ENCODE assay signal across 1 cellular context in the genomic region with DNA sequence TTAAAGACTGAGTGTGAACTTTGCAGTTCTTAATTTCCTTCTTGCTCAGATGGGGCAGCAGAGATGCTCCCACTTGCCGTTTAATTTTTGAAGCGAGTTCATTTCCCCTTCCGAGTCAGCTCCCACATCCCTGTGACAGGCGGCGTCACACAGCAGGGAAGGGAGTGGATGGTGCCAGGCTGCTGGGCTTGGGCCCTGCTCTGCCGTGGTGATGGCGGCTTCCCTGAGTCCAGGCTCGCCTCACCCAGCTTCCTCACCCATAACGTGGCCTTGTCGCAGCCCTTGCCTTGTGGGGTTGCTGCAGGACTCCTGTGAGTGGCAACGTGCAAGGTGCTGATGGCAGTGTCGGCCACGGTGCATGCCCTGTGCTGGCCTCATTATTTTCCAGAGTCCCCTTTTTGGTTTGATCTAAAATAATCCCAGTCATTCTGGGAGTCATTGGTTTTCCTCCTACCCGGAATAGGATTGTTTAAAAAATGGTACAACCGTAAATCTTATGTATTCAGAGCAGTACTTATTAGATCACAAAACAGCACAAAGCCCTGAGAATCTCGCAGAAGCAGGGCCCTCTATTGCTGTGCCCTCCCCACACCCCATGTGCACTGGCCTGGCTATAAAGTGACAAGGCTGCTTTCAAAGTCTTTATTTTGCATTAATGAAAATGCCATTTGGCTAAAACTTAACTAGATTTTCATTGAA.
TF ChIP-seq lines count a peak whose summit lies in the region.

No MANE protein-coding gene starts in this region.

TF ChIP-seq in WTC11, 78 proteins besides CTCF, POLR2A, EP300 and RAD21 (continued from another document):
- TF ChIP-seq, protein P1, sequence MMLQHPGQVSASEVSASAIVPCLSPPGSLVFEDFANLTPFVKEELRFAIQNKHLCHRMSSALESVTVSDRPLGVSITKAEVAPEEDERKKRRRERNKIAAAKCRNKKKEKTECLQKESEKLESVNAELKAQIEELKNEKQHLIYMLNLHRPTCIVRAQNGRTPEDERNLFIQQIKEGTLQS (CRISPR knock-in tag; conservative IDR thresholded peaks at IDR 0.05) = no peak
- TF ChIP-seq, protein P2, sequence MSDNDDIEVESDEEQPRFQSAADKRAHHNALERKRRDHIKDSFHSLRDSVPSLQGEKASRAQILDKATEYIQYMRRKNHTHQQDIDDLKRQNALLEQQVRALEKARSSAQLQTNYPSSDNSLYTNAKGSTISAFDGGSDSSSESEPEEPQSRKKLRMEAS (CRISPR knock-in tag; IDR thresholded peaks at IDR 0.05) = no peak
- TF ChIP-seq HMGA2 (CRISPR knock-in tag; IDR thresholded peaks at IDR 0.05) (no peak), ATF6 (CRISPR knock-in tag; IDR thresholded peaks at IDR 0.05) (no peak), GTF2I (CRISPR knock-in tag; conservative IDR thresholded peaks at IDR 0.05) (no peak), USF1 (CRISPR knock-in tag; IDR thresholded peaks at IDR 0.05) (no peak), NR3C1 (CRISPR knock-in tag; conservative IDR thresholded peaks at IDR 0.05; ENCODE audit: low read depth) (no peak), ZNF671 (CRISPR knock-in tag; IDR thresholded peaks at IDR 0.05) (no peak)
- TF ChIP-seq, protein P3, sequence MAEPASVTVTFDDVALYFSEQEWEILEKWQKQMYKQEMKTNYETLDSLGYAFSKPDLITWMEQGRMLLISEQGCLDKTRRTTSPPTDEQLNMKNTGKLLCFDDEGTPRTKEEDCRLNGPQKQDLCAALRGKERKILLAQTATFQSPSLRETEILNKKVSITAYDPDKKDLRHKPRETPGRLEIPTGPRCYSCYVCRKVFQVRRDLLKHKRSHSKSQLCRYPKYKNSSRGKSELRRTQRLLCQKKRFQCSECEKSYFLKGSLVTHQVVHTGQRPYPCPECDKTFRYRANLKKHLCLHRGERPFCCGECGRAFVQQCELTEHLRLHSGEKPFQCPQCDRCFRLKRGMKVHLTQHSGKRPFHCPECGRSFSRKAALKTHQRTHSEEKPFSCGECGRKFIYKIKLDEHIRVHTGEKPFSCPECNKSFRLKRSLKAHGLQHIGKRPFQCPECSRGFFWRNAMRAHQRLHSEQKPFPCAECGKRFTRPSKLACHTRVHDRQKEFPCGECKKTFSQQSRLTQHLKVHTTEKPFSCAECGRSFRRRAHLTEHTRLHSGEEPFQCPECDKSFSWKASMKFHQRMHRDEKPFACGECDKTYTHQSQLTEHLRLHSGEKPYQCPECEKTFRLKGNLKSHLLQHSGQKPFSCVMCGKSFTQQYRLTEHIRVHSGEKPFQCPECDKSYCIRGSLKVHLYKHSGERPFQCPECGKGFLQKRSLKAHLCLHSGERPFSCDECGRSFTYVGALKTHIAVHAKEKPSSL (CRISPR knock-in tag; conservative IDR thresholded peaks at IDR 0.05) = no peak
